26 cellular contexts compared by ENCODE assay signal in the genomic region with DNA sequence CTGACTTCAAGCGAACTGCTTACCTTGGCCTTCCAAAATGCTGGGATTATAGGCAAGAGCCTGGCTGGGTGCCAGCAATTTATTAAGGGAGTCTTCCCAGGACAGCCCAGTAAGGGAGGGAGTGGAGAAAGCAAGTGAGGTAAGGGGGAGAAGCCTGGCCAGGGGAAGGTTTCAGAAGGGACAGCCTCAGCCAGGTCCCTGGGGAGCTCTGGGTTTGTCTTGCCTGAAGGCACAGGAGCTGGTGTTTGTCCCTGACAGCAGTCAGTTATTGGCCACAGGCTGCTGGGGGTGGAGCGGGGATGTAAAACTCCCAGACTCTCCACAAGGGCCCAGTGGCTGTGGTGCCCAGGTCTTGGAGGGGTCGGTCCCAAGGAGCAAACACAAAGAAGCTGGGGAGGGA. TPM values are rescaled to one million over a fixed set of nuclear protein-coding genes. Genes with fewer than 3 reads are reported as not detected.
DNase-seq lines count a peak whose midpoint lies in the region; TF ChIP-seq lines count a peak whose summit lies in the region.
"Had no signal": no experiment of that assay in that cellular context is flagged by ENCODE, and none has a peak within 500 bp of the region (broad histone marks: within the 10 kb centered on the region; RNA-seq: fewer than 3 reads in every experiment).

No MANE protein-coding gene starts in this region.

- H3K4me1 Mint-ChIP-seq in type B pancreatic cell (ENCODE audit: unreplicated experiment), result peaks cover 24% of the 10 kb centered on the region

- H3K27ac ChIP-seq in substantia nigra (ENCODE audit: low read depth, low read length, poor library complexity, severe bottlenecking), result no peak overlapping the region
- H3K27ac ChIP-seq: foreskin keratinocyte, HL-60, tibial artery had no signal

- DNase-seq in NCI-H446 treated with DMSO at 0.1 percent for 48 hours (lab: John Stamatoyannopoulos, UW) (peak; percentile 4), NCI-H446 (lab: John Stamatoyannopoulos, UW) (no peak), NCI-H82 treated with DMSO at 0.1 percent for 48 hours (lab: John Stamatoyannopoulos, UW; ENCODE audit: unreplicated experiment) (peak; percentile 41), iPS-NIHi7 (ENCODE audit: extremely low spot score) (peak; percentile 21), type B pancreatic cell (ENCODE audit: extremely low spot score, unreplicated experiment) (no peak), substantia nigra (lab: John Stamatoyannopoulos, UW) (no peak), EL (no peak), AG08395 (ENCODE audit: low spot score) (no peak)
- DNase-seq: activated CD4-positive, alpha-beta T cell treated with anti-CD3 and anti-CD28 coated beads for 1 hour; COR-L47; DND-41; effector memory CD4-positive, alpha-beta T cell; foreskin keratinocyte; GOT3; left ventricle myocardium superior; NCI-H1436; NCI-H748 treated with DMSO at 0.1 percent for 48 hours; OCI-M1; SHP77; stimulated activated CD4-positive, alpha-beta T cell treated with anti-CD3 and anti-CD28 coated beads, Interleukin-4, amount 100 ng/mL, for 4 hours; stimulated activated naive CD8-positive, alpha-beta T cell treated with anti-CD3 and anti-CD28 coated beads, Interleukin-15, Interleukin-2, amounts not matched to agents 100 U/mL and 50 U/mL, for 24 hours; tibial artery had no signal

- H3K4me3 Mint-ChIP-seq in type B pancreatic cell, result no peak overlapping the region
- H3K4me3 Mint-ChIP-seq: activated naive CD8-positive, alpha-beta T cell; activated T-helper 1 cell treated with anti-CD3 and anti-CD28 coated beads, Interleukin-12 subunit alpha, Interleukin-12 subunit beta, Interleukin-2, Interleukin-4 antibody, amounts not matched to agents 30 ng/mL and 10 ng/mL and 1 ng/mL, durations not matched to agents 14 hours and 24 hours and 36 hours had no signal

- peak overlapping the region; percentile 99 for H3K27ac Mint-ChIP-seq in type B pancreatic cell
- H3K27ac Mint-ChIP-seq: activated naive CD8-positive, alpha-beta T cell; activated T-helper 1 cell treated with anti-CD3 and anti-CD28 coated beads, Interleukin-12 subunit alpha, Interleukin-12 subunit beta, Interleukin-2, Interleukin-4 antibody, amounts not matched to agents 30 ng/mL and 10 ng/mL and 1 ng/mL, durations not matched to agents 14 hours and 24 hours and 36 hours had no signal

- no peak for TF ChIP-seq CTCF in type B pancreatic cell (conservative IDR thresholded peaks at IDR 0.05)

- H3K9me3 Mint-ChIP-seq in type B pancreatic cell, result no peaks in the 10 kb centered on the region
- H3K9me3 Mint-ChIP-seq: activated T-helper 1 cell treated with anti-CD3 and anti-CD28 coated beads, Interleukin-12 subunit alpha, Interleukin-12 subunit beta, Interleukin-2, Interleukin-4 antibody, amounts not matched to agents 30 ng/mL and 10 ng/mL and 1 ng/mL, durations not matched to agents 14 hours and 24 hours and 36 hours had no signal

- H3K36me3 Mint-ChIP-seq in type B pancreatic cell, result no peaks in the 10 kb centered on the region
- H3K36me3 Mint-ChIP-seq: activated naive CD8-positive, alpha-beta T cell had no signal

- H3K27me3 Mint-ChIP-seq in type B pancreatic cell, result no peaks in the 10 kb centered on the region

RNA-seq across cellular contexts. Expression of gene CDCP1, which starts 33.0 kb away (rescaled TPM):
- total RNA-seq in type B pancreatic cell (ENCODE audit: low replicate concordance), result 26.3 and 82.5 TPM in 2 replicates

RNA-seq across cellular contexts. Expression of gene TMEM158, which starts 46.9 kb away (rescaled TPM):
- 8.9 and 10.1 TPM in 2 replicates for total RNA-seq in type B pancreatic cell (ENCODE audit: low replicate concordance)
- total RNA-seq: activated CD8-positive, alpha-beta memory T cell treated with anti-CD3 and anti-CD28 coated beads for 36 hours had no signal

Comparison
In these comparisons a context has a peak if more than half of its experiments do, and no peak if none do; other contexts are left out.
1. DNase-seq: peak in NCI-H446 treated with DMSO at 0.1 percent for 48 hours (single experiment), NCI-H82 treated with DMSO at 0.1 percent for 48 hours (single experiment) and iPS-NIHi7 (single experiment); none in NCI-H446 (0 of 2), type B pancreatic cell (single experiment), substantia nigra (0 of 49), EL (single experiment) and AG08395 (single experiment).